In the genomic region with DNA sequence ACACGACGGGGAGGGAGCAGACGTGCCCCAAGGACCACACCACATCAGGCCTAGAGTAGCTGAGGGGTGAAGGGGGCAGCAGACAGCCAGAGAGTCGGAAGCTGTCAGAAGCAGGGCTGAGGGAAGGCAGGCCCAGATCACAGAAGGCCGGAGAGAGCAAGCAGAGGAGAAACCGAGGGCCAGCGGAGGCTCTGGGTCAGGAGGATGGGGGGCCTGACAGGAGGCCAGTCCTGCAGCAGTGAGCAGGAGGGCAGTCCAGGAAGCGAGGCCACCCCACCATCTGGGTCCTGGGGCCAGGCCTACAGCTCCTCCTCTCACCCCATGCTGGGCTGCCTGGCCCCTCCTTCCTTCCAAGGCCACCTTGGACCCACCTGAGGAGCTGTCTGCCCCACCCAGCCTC, we compare ENCODE assay signal across 25 cellular contexts. TPM values are rescaled to one million over a fixed set of nuclear protein-coding genes. Genes with fewer than 3 reads are reported as not detected.
"Had no signal": no experiment of that assay in that cellular context is flagged by ENCODE, and none has a peak within 500 bp of the region (broad histone marks: within the 10 kb centered on the region; RNA-seq: fewer than 3 reads in every experiment).

No MANE protein-coding gene starts in this region.

- ATAC-seq: activated T-cell treated with anti-CD3 and anti-CD28 coated beads, Interleukin-2, amount 50 U/mL, for 72 hours; body of pancreas; T-cell had no signal

- H3K27ac Mint-ChIP-seq: activated CD4-positive, alpha-beta memory T cell treated with anti-CD3 and anti-CD28 coated beads, Interleukin-2, amount 10 ng/mL, durations not matched to agents 7 days and 5 days; activated CD4-positive, alpha-beta T cell treated with anti-CD3 and anti-CD28 coated beads, Interleukin-2, amount 10 ng/mL, durations not matched to agents 7 days and 5 days; activated naive CD4-positive, alpha-beta T cell treated with anti-CD3 and anti-CD28 coated beads, Interleukin-2, amount 50 U/mL, for 24 hours; activated T-cell treated with anti-CD3 and anti-CD28 coated beads, Interleukin-2, amount 50 U/mL, for 72 hours; T-cell had no signal

- H3K36me3 ChIP-seq: ascending aorta had no signal

- H3K4me1 ChIP-seq: ascending aorta, body of pancreas had no signal

- H3K27ac ChIP-seq: ascending aorta, body of pancreas, SK-N-MC had no signal

- DNase-seq: activated CD4-positive, alpha-beta memory T cell treated with anti-CD3 and anti-CD28 coated beads, Interleukin-2, amount 10 ng/mL, durations not matched to agents 7 days and 5 days; activated CD4-positive, alpha-beta T cell treated with anti-CD3 and anti-CD28 coated beads, Interleukin-2, amount 10 ng/mL, durations not matched to agents 7 days and 5 days; activated CD4-positive, CD25-positive, alpha-beta regulatory T cell; activated CD8-positive, alpha-beta memory T cell treated with anti-CD3 and anti-CD28 coated beads, Interleukin-2, amount 50 U/mL, for 4 hours; activated naive CD4-positive, alpha-beta T cell; activated T-cell treated with anti-CD3 and anti-CD28 coated beads, Interleukin-2, amount 50 U/mL, for 72 hours; body of pancreas; central memory CD4-positive, alpha-beta T cell; Kasumi-1; NCI-H1105 treated with DMSO at 0.1 percent for 48 hours; NCI-H1436 treated with DMSO at 0.1 percent for 48 hours; NCI-H187; NCI-H2081; NCI-H446; NCI-H524 treated with DMSO at 0.1 percent for 48 hours; NCI-H82; SIG-M5; T-cell; T-helper 2 cell; T1000 had no signal

- H3K4me3 Mint-ChIP-seq: activated CD4-positive, alpha-beta memory T cell treated with anti-CD3 and anti-CD28 coated beads, Interleukin-2, amount 10 ng/mL, durations not matched to agents 7 days and 5 days; activated CD4-positive, alpha-beta T cell treated with anti-CD3 and anti-CD28 coated beads, Interleukin-2, amount 10 ng/mL, durations not matched to agents 7 days and 5 days; activated naive CD4-positive, alpha-beta T cell treated with anti-CD3 and anti-CD28 coated beads, Interleukin-2, amount 50 U/mL, for 24 hours; activated T-cell treated with anti-CD3 and anti-CD28 coated beads, Interleukin-2, amount 50 U/mL, for 72 hours; T-cell had no signal

- H3K4me3 ChIP-seq: ascending aorta, body of pancreas, SK-N-MC had no signal

- H3K27me3 ChIP-seq: ascending aorta, body of pancreas had no signal

- H3K9me3 Mint-ChIP-seq: activated CD4-positive, alpha-beta memory T cell treated with anti-CD3 and anti-CD28 coated beads, Interleukin-2, amount 10 ng/mL, durations not matched to agents 7 days and 5 days; activated CD4-positive, alpha-beta T cell treated with anti-CD3 and anti-CD28 coated beads, Interleukin-2, amount 10 ng/mL, durations not matched to agents 7 days and 5 days; activated naive CD4-positive, alpha-beta T cell treated with anti-CD3 and anti-CD28 coated beads, Interleukin-2, amount 50 U/mL, for 24 hours; activated T-cell treated with anti-CD3 and anti-CD28 coated beads, Interleukin-2, amount 50 U/mL, for 72 hours; T-cell had no signal

- FAIRE-seq: bronchial epithelial cell, TTC549 had no signal

- H3K36me3 Mint-ChIP-seq: activated naive CD4-positive, alpha-beta T cell treated with anti-CD3 and anti-CD28 coated beads, Interleukin-2, amount 50 U/mL, for 24 hours; T-cell had no signal

- H3K4me1 Mint-ChIP-seq: activated CD4-positive, alpha-beta memory T cell treated with anti-CD3 and anti-CD28 coated beads, Interleukin-2, amount 10 ng/mL, durations not matched to agents 7 days and 5 days; activated CD4-positive, alpha-beta T cell treated with anti-CD3 and anti-CD28 coated beads, Interleukin-2, amount 10 ng/mL, durations not matched to agents 7 days and 5 days; activated naive CD4-positive, alpha-beta T cell treated with anti-CD3 and anti-CD28 coated beads, Interleukin-2, amount 50 U/mL, for 24 hours; T-cell had no signal

- H3K9me3 ChIP-seq: ascending aorta, body of pancreas had no signal

RNA-seq across cellular contexts. Expression of a gene that starts 20.3 kb away (rescaled TPM):
- total RNA-seq: ascending aorta had no signal
